ENCODE assay signal across 1 cellular context in genomic region chr13:74251778-74252519, GRCh38.
TF ChIP-seq lines count a peak whose summit lies in the region.

No MANE protein-coding gene starts in this region.

TF ChIP-seq in IMR-90, 13 proteins besides CTCF, POLR2A, EP300 and RAD21 (continued from another document):
- TF ChIP-seq USF2 (IDR thresholded peaks at IDR 0.05; ENCODE audit: low read depth, low read length) = no peak
- TF ChIP-seq ELK1 (IDR thresholded peaks at IDR 0.05; ENCODE audit: borderline replicate concordance, low read depth, low read length) = no peak
- no peak for TF ChIP-seq CHD1 (IDR thresholded peaks at IDR 0.05; ENCODE audit: low read depth, low read length)
- no peak for TF ChIP-seq MAFK (IDR thresholded peaks at IDR 0.05; ENCODE audit: low read depth, low read length)
- no peak for TF ChIP-seq MAZ (IDR thresholded peaks at IDR 0.05; ENCODE audit: borderline replicate concordance, low read depth, low read length)
- no peak for TF ChIP-seq FOS (IDR thresholded peaks at IDR 0.05; ENCODE audit: low read depth, low read length)
TF ChIP-seq in IMR-90: peak in this region for 0.
